In genomic region chr13:111980146-111980929, GRCh38 we compare ENCODE assay signal across 25 cellular contexts.
DNase-seq lines count a peak whose midpoint lies in the region; ATAC-seq, FAIRE-seq and TF ChIP-seq lines count a peak whose summit lies in the region.
"Had no signal": no experiment of that assay in that cellular context is flagged by ENCODE, and none has a peak within 500 bp of the region (broad histone marks: within the 10 kb centered on the region; RNA-seq: fewer than 3 reads in every experiment).

No MANE protein-coding gene starts in this region.

- H3K79me2 ChIP-seq in HepG2 (ENCODE audit: insufficient read depth, low read length), result no peaks in the 10 kb centered on the region

- POLR2A ChIA-PET in HepG2 (lab: Yijun Ruan, JAX), result no interaction called here
- POLR2A ChIA-PET in WTC11 (lab: Charles Lee), result no interaction called here
- POLR2A ChIA-PET in RWPE1 (lab: Yijun Ruan, JAX; ENCODE audit: low non-redundant PET), result no interaction called here

- H3K9me3 ChIP-seq in HepG2 (ENCODE audit: low read length) (peaks cover 3% of the 10 kb centered on the region; the same call in 1 of the 2 replicates), right lobe of liver (no peaks in the 10 kb centered on the region)
- H3K9me3 ChIP-seq: A549 had no signal

- CTCF ChIA-PET in HepG2 (lab: Yijun Ruan, JAX; ENCODE audit: low intra/inter-chr PET ratio, low total read pairs) (no interaction called here), WTC11 (lab: Charles Lee) (no interaction called here), RWPE1 (lab: Yijun Ruan, JAX) (no interaction called here)

- no peak for FAIRE-seq in HepG2 (lab: Jason Lieb, UNC)
- peak; percentile 40 for FAIRE-seq in urothelium cell line (lab: Jason Lieb, UNC)
- FAIRE-seq: A549, D721Med, GM12878, GM19239 had no signal

- no peaks in the 10 kb centered on the region for H4K20me1 ChIP-seq in HepG2 (ENCODE audit: insufficient read depth, low read length)
- H4K20me1 ChIP-seq: BLaER1 treated with 17β-estradiol and CSF1 and Interleukin-3, amounts not matched to agents 10 nM and 100 nM had no signal

- intact Hi-C loops in HepG2 (cut with micrococcal nuclease; ENCODE audit: unreplicated experiment), result no loop called here
- intact Hi-C loops in right lobe of liver (cut with DNase I), result no loop called here

- no peak overlapping the region for H3K27ac Mint-ChIP-seq in osteocyte (ENCODE audit: unreplicated experiment)
- no peak overlapping the region for H3K27ac Mint-ChIP-seq in WTC11
- H3K27ac Mint-ChIP-seq: CD4-positive, alpha-beta T cell; CD8-positive, alpha-beta memory T cell; H9 had no signal

- no TSS peak for BruUV-seq in HepG2 (replicated peaks; lab: Mats Ljungman, UMichigan)

- no peaks in the 10 kb centered on the region for H3K36me3 ChIP-seq in HepG2 (replicated peaks in 1 of 2; ENCODE audit: control insufficient read depth in 1 of 2, insufficient read depth in 2 of 2, low read length in 2 of 2)
- no peaks in the 10 kb centered on the region for H3K36me3 ChIP-seq in right lobe of liver
- H3K36me3 ChIP-seq: BE2C; BLaER1 treated with 17β-estradiol and CSF1 and Interleukin-3, amounts not matched to agents 10 nM and 100 nM had no signal

- no peak overlapping the region for H3K9ac ChIP-seq in HepG2 (ENCODE audit: insufficient read depth, low read depth, low read length)
- H3K9ac ChIP-seq: BLaER1 treated with 17β-estradiol and CSF1 and Interleukin-3, amounts not matched to agents 10 nM and 100 nM; GM23248 had no signal

- H3K4me3 Mint-ChIP-seq in osteocyte (ENCODE audit: unreplicated experiment) (no peak overlapping the region), WTC11 (no peak overlapping the region)
- H3K4me3 Mint-ChIP-seq: CD14-positive monocyte; CD4-positive, alpha-beta T cell; CD8-positive, alpha-beta memory T cell; H9 had no signal

- 13% methylated on average over 12 of the region's 15 CpGs for WGBS in HepG2 (ENCODE audit: low lambda C conversion rate)
- 52% methylated on average over 6 of the region's 15 CpGs for WGBS in right lobe of liver (ENCODE audit: insufficient coverage, low coverage, low lambda C conversion rate, missing lambda C conversion rate)

- no peak for ATAC-seq in HepG2
- ATAC-seq in right lobe of liver, result no peak
- no peak for ATAC-seq in WTC11
- ATAC-seq: A549, GM12878, HCT116 had no signal

- TF ChIP-seq RAD21 in HepG2 (CRISPR knock-in tag; IDR thresholded peaks at IDR 0.05), result no peak

- in situ Hi-C loops in HepG2 (cut with HindIII; ENCODE audit: extremely low pct_ligation_motif_present, low pct_unique_long_range_greater_than_20kb), result no loop called here

- TF ChIP-seq EP300 in HepG2 (IDR thresholded peaks at IDR 0.05; ENCODE audit: low read depth in 2 of 2, low read length in 2 of 2) (no peak), HepG2 (CRISPR knock-in tag; IDR thresholded peaks at IDR 0.05; ENCODE audit: borderline replicate concordance) (no peak)

- DNase-seq in HepG2 (ENCODE audit: low spot score), result no peak
- DNase-seq in right lobe of liver, result no peak
- DNase-seq in osteocyte (ENCODE audit: extremely low spot score, unreplicated experiment), result peak; percentile 71
- DNase-seq in urothelium cell line (ENCODE audit: low spot score), result no peak
- DNase-seq in WTC11 (ENCODE audit: low spot score), result no peak
- no peak for DNase-seq in RWPE1 (ENCODE audit: low spot score)
- DNase-seq: 8988T; ACHN; AML-193; BE2C; CD4-positive, alpha-beta T cell; CD8-positive, alpha-beta memory T cell; DMS 273 treated with DMSO at 0.1 percent for 48 hours; DMS79; EL; GDM1; GM23248; H9 had no signal

- peaks cover 0 to 22% of the 10 kb centered on the region in 2 experiments; a peak in 2 of 5 replicates for H3K27me3 ChIP-seq in HepG2 (ENCODE audit: control insufficient read depth in 1 of 2, insufficient read depth in 2 of 2, low read length in 2 of 2)
- H3K27me3 ChIP-seq in right lobe of liver, result no peaks in the 10 kb centered on the region
- H3K27me3 ChIP-seq: BLaER1 treated with 17β-estradiol and CSF1 and Interleukin-3, amounts not matched to agents 10 nM and 100 nM had no signal

- TF ChIP-seq POLR2A in HepG2 (IDR thresholded peaks at IDR 0.05; ENCODE audit: insufficient read depth in 1 of 2, low read depth in 2 of 2, low read length in 2 of 2), result no peak
- no peak for TF ChIP-seq POLR2A in right lobe of liver (IDR thresholded peaks at IDR 0.05)

- H3K36me3 Mint-ChIP-seq in osteocyte (ENCODE audit: unreplicated experiment), result no peaks in the 10 kb centered on the region
- no peaks in the 10 kb centered on the region; the same call in 1 of the 2 replicates for H3K36me3 Mint-ChIP-seq in WTC11
- H3K36me3 Mint-ChIP-seq: CD14-positive monocyte; CD8-positive, alpha-beta memory T cell had no signal

- H3K4me1 Mint-ChIP-seq in osteocyte (ENCODE audit: unreplicated experiment) (no peaks in the 10 kb centered on the region), WTC11 (no peaks in the 10 kb centered on the region)
- H3K4me1 Mint-ChIP-seq: CD14-positive monocyte; CD8-positive, alpha-beta memory T cell; H9 had no signal

- no peak overlapping the region for H3K4me2 ChIP-seq in HepG2 (ENCODE audit: low read depth, low read length)
- H3K4me2 ChIP-seq: A549; BLaER1 treated with 17β-estradiol and CSF1 and Interleukin-3, amounts not matched to agents 10 nM and 100 nM had no signal

- H3K4me3 ChIP-seq in HepG2 (replicated peaks in 1 of 3; ENCODE audit: insufficient read depth in 1 of 3, low read depth in 2 of 3, low read length in 3 of 3), result no peak overlapping the region
- no peak overlapping the region for H3K4me3 ChIP-seq in right lobe of liver
- H3K4me3 ChIP-seq: A549; BLaER1 treated with 17β-estradiol and CSF1 and Interleukin-3, amounts not matched to agents 10 nM and 100 nM; GM12878; GM23248 had no signal

- H3K27me3 Mint-ChIP-seq in osteocyte (ENCODE audit: unreplicated experiment) (no peaks in the 10 kb centered on the region), WTC11 (ENCODE audit: low read depth) (peaks cover 4% of the 10 kb centered on the region)

- no peak overlapping the region for H2AFZ ChIP-seq in HepG2 (ENCODE audit: low read length)
- H2AFZ ChIP-seq: GM23248 had no signal

- H3K9me3 Mint-ChIP-seq in osteocyte (ENCODE audit: unreplicated experiment) (peaks cover 19% of the 10 kb centered on the region), WTC11 (peaks cover 20% of the 10 kb centered on the region)
- H3K9me3 Mint-ChIP-seq: CD4-positive, alpha-beta T cell had no signal

- TF ChIP-seq CTCF in HepG2 (CRISPR knock-in tag; IDR thresholded peaks at IDR 0.05) (no peak), right lobe of liver (IDR thresholded peaks at IDR 0.05) (no peak), osteocyte (IDR thresholded peaks at IDR 0.05) (no peak), WTC11 (IDR thresholded peaks at IDR 0.05) (no peak), RWPE1 (conservative IDR thresholded peaks at IDR 0.05; ENCODE audit: low read depth) (no peak)

- no peaks in the 10 kb centered on the region for H3K4me1 ChIP-seq in HepG2 (ENCODE audit: insufficient read depth, low read length)
- no peaks in the 10 kb centered on the region for H3K4me1 ChIP-seq in right lobe of liver
- H3K4me1 ChIP-seq: A549; BE2C; BLaER1 treated with 17β-estradiol and CSF1 and Interleukin-3, amounts not matched to agents 10 nM and 100 nM had no signal

- H3K27ac ChIP-seq in HepG2 (ENCODE audit: extremely low read length, insufficient read depth, low read length) (no peak overlapping the region), right lobe of liver (no peak overlapping the region), RWPE1 (no peak overlapping the region)
- H3K27ac ChIP-seq: A549; BLaER1 treated with 17β-estradiol and CSF1 and Interleukin-3, amounts not matched to agents 10 nM and 100 nM; GM23248 had no signal

TF ChIP-seq in HepG2, 621 proteins besides CTCF, POLR2A, EP300 and RAD21 (continues in another document):
- TF ChIP-seq PRMT3 (CRISPR knock-in tag; IDR thresholded peaks at IDR 0.05; ENCODE audit: borderline replicate concordance, low read depth) (no peak), DR1 (CRISPR knock-in tag; IDR thresholded peaks at IDR 0.05) (no peak), ZSCAN31 (CRISPR knock-in tag; IDR thresholded peaks at IDR 0.05; ENCODE audit: low read depth) (no peak), ZNF263 (CRISPR knock-in tag; IDR thresholded peaks at IDR 0.05) (no peak), DNMT1 (CRISPR knock-in tag; IDR thresholded peaks at IDR 0.05) (no peak)
- TF ChIP-seq, protein P1, sequence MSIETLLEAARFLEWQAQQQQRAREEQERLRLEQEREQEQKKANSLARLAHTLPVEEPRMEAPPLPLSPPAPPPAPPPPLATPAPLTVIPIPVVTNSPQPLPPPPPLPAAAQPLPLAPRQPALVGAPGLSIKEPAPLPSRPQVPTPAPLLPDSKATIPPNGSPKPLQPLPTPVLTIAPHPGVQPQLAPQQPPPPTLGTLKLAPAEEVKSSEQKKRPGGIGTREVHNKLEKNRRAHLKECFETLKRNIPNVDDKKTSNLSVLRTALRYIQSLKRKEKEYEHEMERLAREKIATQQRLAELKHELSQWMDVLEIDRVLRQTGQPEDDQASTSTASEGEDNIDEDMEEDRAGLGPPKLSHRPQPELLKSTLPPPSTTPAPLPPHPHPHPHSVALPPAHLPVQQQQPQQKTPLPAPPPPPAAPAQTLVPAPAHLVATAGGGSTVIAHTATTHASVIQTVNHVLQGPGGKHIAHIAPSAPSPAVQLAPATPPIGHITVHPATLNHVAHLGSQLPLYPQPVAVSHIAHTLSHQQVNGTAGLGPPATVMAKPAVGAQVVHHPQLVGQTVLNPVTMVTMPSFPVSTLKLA (IDR thresholded peaks at IDR 0.05), result peak; percentile 99

TF ChIP-seq in WTC11, 78 proteins besides CTCF, POLR2A, EP300 and RAD21 (continues in another document):
- TF ChIP-seq ZBTB21 (CRISPR knock-in tag; IDR thresholded peaks at IDR 0.05; ENCODE audit: borderline replicate concordance), result no peak
- no peak for TF ChIP-seq ATF3 (CRISPR knock-in tag; conservative IDR thresholded peaks at IDR 0.05)
- TF ChIP-seq ZNF138 (CRISPR knock-in tag; conservative IDR thresholded peaks at IDR 0.05), result no peak
- no peak for TF ChIP-seq ZNF317 (CRISPR knock-in tag; IDR thresholded peaks at IDR 0.05; ENCODE audit: borderline replicate concordance, low read depth)
- no peak for TF ChIP-seq ZNF396 (CRISPR knock-in tag; IDR thresholded peaks at IDR 0.05; ENCODE audit: borderline replicate concordance)
- no peak for TF ChIP-seq NR2C2 (CRISPR knock-in tag; IDR thresholded peaks at IDR 0.05)
- TF ChIP-seq NFYB (CRISPR knock-in tag; conservative IDR thresholded peaks at IDR 0.05; ENCODE audit: low read depth), result no peak
- TF ChIP-seq, protein P2, sequence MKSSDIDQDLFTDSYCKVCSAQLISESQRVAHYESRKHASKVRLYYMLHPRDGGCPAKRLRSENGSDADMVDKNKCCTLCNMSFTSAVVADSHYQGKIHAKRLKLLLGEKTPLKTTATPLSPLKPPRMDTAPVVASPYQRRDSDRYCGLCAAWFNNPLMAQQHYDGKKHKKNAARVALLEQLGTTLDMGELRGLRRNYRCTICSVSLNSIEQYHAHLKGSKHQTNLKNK (CRISPR knock-in tag; IDR thresholded peaks at IDR 0.05), result no peak
